ENCODE assay signal across 26 cellular contexts in genomic region chr12:72622556-72622955, GRCh38.
DNase-seq lines count a peak whose midpoint lies in the region; ATAC-seq and TF ChIP-seq lines count a peak whose summit lies in the region.
"Had no signal": no experiment of that assay in that cellular context is flagged by ENCODE, and none has a peak within 500 bp of the region (broad histone marks: within the 10 kb centered on the region; RNA-seq: fewer than 3 reads in every experiment).

No MANE protein-coding gene starts in this region.

- DNase-seq in Calu3 (no peak), brain microvascular endothelial cell (no peak)
- no peak for DNase-seq in activated T-cell treated with anti-CD3 and anti-CD28 coated beads, Interleukin-2, amount 50 U/mL, for 48 hours
- no peak for DNase-seq in activated T-helper 1 cell treated with anti-CD3 and anti-CD28 coated beads, Interleukin-12 subunit alpha, Interleukin-12 subunit beta, Interleukin-2, Interleukin-4 antibody, amounts not matched to agents 30 ng/mL and 10 ng/mL and 1 ng/mL, durations not matched to agents 14 hours and 24 hours and 36 hours (ENCODE audit: low spot score)
- DNase-seq: 8988T; activated CD8-positive, alpha-beta T cell treated with anti-CD3 and anti-CD28 coated beads, Interleukin-2, amount 10 ng/mL, durations not matched to agents 7 days and 5 days; activated T-cell treated with anti-CD3 and anti-CD28 coated beads, Interleukin-2, amount 50 U/mL, for 24 hours; cerebellar nuclear complex; foreskin fibroblast; naive B cell; NCI-H1436 treated with DMSO at 0.1 percent for 48 hours; NCI-H2171 treated with DMSO at 0.1 percent for 48 hours; NCI-H526 treated with DMSO at 0.1 percent for 48 hours; ovary; right lobe of liver; stimulated activated CD8-positive, alpha-beta memory T cell treated with anti-CD3 and anti-CD28 coated beads, Interleukin-4, amount 100 ng/mL, for 48 hours; upper lobe of right lung had no signal

- H3K27ac ChIP-seq in brain microvascular endothelial cell = no peak overlapping the region
- H3K27ac ChIP-seq: epithelial cell of prostate, hepatocyte, ovary, right lobe of liver, upper lobe of right lung had no signal

- in situ Hi-C loops in brain microvascular endothelial cell (cut with HindIII; ENCODE audit: low pct_ligation_motif_present, low sequenced_read_pairs) = no loop called here

- H3K36me3 ChIP-seq in brain microvascular endothelial cell (replicated peaks) = no peaks in the 10 kb centered on the region
- H3K36me3 ChIP-seq: ovary, right lobe of liver, upper lobe of right lung had no signal

- ATAC-seq in GM19463 (IDR thresholded peaks at IDR 0.05; ENCODE audit: unreplicated experiment) (peak; percentile 70), HG03064 (IDR thresholded peaks at IDR 0.05; ENCODE audit: low read depth, unreplicated experiment) (peak; percentile 61), HG03571 (IDR thresholded peaks at IDR 0.05; ENCODE audit: unreplicated experiment) (peak; percentile 82), HG02610 (IDR thresholded peaks at IDR 0.05; ENCODE audit: unreplicated experiment) (no peak)
- ATAC-seq: activated CD4-positive, CD25-positive, alpha-beta regulatory T cell treated with anti-CD3 and anti-CD28 coated beads, Interleukin-2, amount 50 U/mL, for 24 hours; activated CD8-positive, alpha-beta T cell treated with anti-CD3 and anti-CD28 coated beads, Interleukin-2, amount 10 ng/mL, durations not matched to agents 7 days and 5 days; upper lobe of right lung had no signal

- CTCF ChIA-PET in Calu3 (lab: Charles Lee) = interaction anchor here (1.2 kb wide), 1 partner anchor 241 kb away, joined by 3 read pairs; no protein-coding TSS in a partner anchor

- TF ChIP-seq CTCF in Calu3 (IDR thresholded peaks at IDR 0.05; ENCODE audit: unreplicated experiment) (no peak), brain microvascular endothelial cell (IDR thresholded peaks at IDR 0.05; ENCODE audit: low read depth, low read length, missing control alignments) (no peak)

- no peaks in the 10 kb centered on the region for H3K36me3 Mint-ChIP-seq in Calu3 (ENCODE audit: insufficient read depth, unreplicated experiment)
- no peaks in the 10 kb centered on the region for H3K36me3 Mint-ChIP-seq in activated T-helper 1 cell treated with anti-CD3 and anti-CD28 coated beads, Interleukin-12 subunit alpha, Interleukin-12 subunit beta, Interleukin-2, Interleukin-4 antibody, amounts not matched to agents 30 ng/mL and 10 ng/mL and 1 ng/mL, durations not matched to agents 14 hours and 24 hours and 36 hours (ENCODE audit: low read depth)
- H3K36me3 Mint-ChIP-seq: activated naive CD4-positive, alpha-beta T cell treated with anti-CD3 and anti-CD28 coated beads, Interleukin-2, amount 50 U/mL, for 24 hours; memory B cell; naive B cell had no signal

- peak overlapping the region; percentile 23 for H3K27ac Mint-ChIP-seq in Calu3 (ENCODE audit: unreplicated experiment)
- H3K27ac Mint-ChIP-seq in activated T-helper 1 cell treated with anti-CD3 and anti-CD28 coated beads, Interleukin-12 subunit alpha, Interleukin-12 subunit beta, Interleukin-2, Interleukin-4 antibody, amounts not matched to agents 30 ng/mL and 10 ng/mL and 1 ng/mL, durations not matched to agents 14 hours and 24 hours and 36 hours = no peak overlapping the region
- H3K27ac Mint-ChIP-seq: activated CD8-positive, alpha-beta T cell treated with anti-CD3 and anti-CD28 coated beads, Interleukin-2, amount 10 ng/mL, durations not matched to agents 7 days and 5 days; activated naive CD4-positive, alpha-beta T cell treated with anti-CD3 and anti-CD28 coated beads, Interleukin-2, amount 50 U/mL, for 24 hours; activated T-cell treated with anti-CD3 and anti-CD28 coated beads, Interleukin-2, amount 50 U/mL, for 24 hours; memory B cell; naive B cell had no signal

- H3K4me3 ChIP-seq in brain microvascular endothelial cell (ENCODE audit: low read depth, low read length) = no peak overlapping the region
- H3K4me3 ChIP-seq: hepatocyte, ovary, right lobe of liver, upper lobe of right lung had no signal

- intact Hi-C loops in Calu3 (cut with micrococcal nuclease; ENCODE audit: unreplicated experiment) = no loop called here
- intact Hi-C loops in activated T-helper 1 cell treated with anti-CD3 and anti-CD28 coated beads, Interleukin-12 subunit alpha, Interleukin-12 subunit beta, Interleukin-2, Interleukin-4 antibody, amounts not matched to agents 30 ng/mL and 10 ng/mL and 1 ng/mL, durations not matched to agents 14 hours and 24 hours and 36 hours (cut with micrococcal nuclease) = no loop called here

- H3K27me3 Mint-ChIP-seq in Calu3 (ENCODE audit: unreplicated experiment) = no peaks in the 10 kb centered on the region
- H3K27me3 Mint-ChIP-seq in activated T-helper 1 cell treated with anti-CD3 and anti-CD28 coated beads, Interleukin-12 subunit alpha, Interleukin-12 subunit beta, Interleukin-2, Interleukin-4 antibody, amounts not matched to agents 30 ng/mL and 10 ng/mL and 1 ng/mL, durations not matched to agents 14 hours and 24 hours and 36 hours (ENCODE audit: insufficient read depth) = no peaks in the 10 kb centered on the region
- H3K27me3 Mint-ChIP-seq: activated naive CD4-positive, alpha-beta T cell treated with anti-CD3 and anti-CD28 coated beads, Interleukin-2, amount 50 U/mL, for 24 hours; activated T-cell treated with anti-CD3 and anti-CD28 coated beads, Interleukin-2, amount 50 U/mL, for 24 hours; memory B cell; naive B cell had no signal

- H3K27me3 ChIP-seq in brain microvascular endothelial cell (replicated peaks) = no peaks in the 10 kb centered on the region
- H3K27me3 ChIP-seq: hepatocyte, ovary, right lobe of liver, upper lobe of right lung had no signal

- H3K9me3 Mint-ChIP-seq in Calu3 (ENCODE audit: low read depth, unreplicated experiment) = no peaks in the 10 kb centered on the region
- H3K9me3 Mint-ChIP-seq in activated T-helper 1 cell treated with anti-CD3 and anti-CD28 coated beads, Interleukin-12 subunit alpha, Interleukin-12 subunit beta, Interleukin-2, Interleukin-4 antibody, amounts not matched to agents 30 ng/mL and 10 ng/mL and 1 ng/mL, durations not matched to agents 14 hours and 24 hours and 36 hours = no peaks in the 10 kb centered on the region

- BruUV-seq in Calu3 (replicated peaks; lab: Mats Ljungman, UMichigan) = no TSS peak

- peak overlapping the region; percentile 22 for H3K4me3 Mint-ChIP-seq in Calu3 (ENCODE audit: low read depth, unreplicated experiment)
- H3K4me3 Mint-ChIP-seq in activated T-helper 1 cell treated with anti-CD3 and anti-CD28 coated beads, Interleukin-12 subunit alpha, Interleukin-12 subunit beta, Interleukin-2, Interleukin-4 antibody, amounts not matched to agents 30 ng/mL and 10 ng/mL and 1 ng/mL, durations not matched to agents 14 hours and 24 hours and 36 hours = no peak overlapping the region
- H3K4me3 Mint-ChIP-seq: activated CD8-positive, alpha-beta T cell treated with anti-CD3 and anti-CD28 coated beads, Interleukin-2, amount 10 ng/mL, durations not matched to agents 7 days and 5 days; activated naive CD4-positive, alpha-beta T cell treated with anti-CD3 and anti-CD28 coated beads, Interleukin-2, amount 50 U/mL, for 24 hours; activated T-cell treated with anti-CD3 and anti-CD28 coated beads, Interleukin-2, amount 50 U/mL, for 24 hours; memory B cell; naive B cell had no signal

- H3K4me1 Mint-ChIP-seq in Calu3 (ENCODE audit: low read depth, unreplicated experiment) = peaks cover 43% of the 10 kb centered on the region
- no peaks in the 10 kb centered on the region for H3K4me1 Mint-ChIP-seq in activated T-helper 1 cell treated with anti-CD3 and anti-CD28 coated beads, Interleukin-12 subunit alpha, Interleukin-12 subunit beta, Interleukin-2, Interleukin-4 antibody, amounts not matched to agents 30 ng/mL and 10 ng/mL and 1 ng/mL, durations not matched to agents 14 hours and 24 hours and 36 hours (ENCODE audit: low read depth)
- H3K4me1 Mint-ChIP-seq: activated naive CD4-positive, alpha-beta T cell treated with anti-CD3 and anti-CD28 coated beads, Interleukin-2, amount 50 U/mL, for 24 hours; memory B cell; naive B cell had no signal
